ENCODE assay signal across 8 cellular contexts in genomic region chr10:97914837-97915211, GRCh38.
DNase-seq lines count a peak whose midpoint lies in the region; ATAC-seq lines count a peak whose summit lies in the region.

No MANE protein-coding gene starts in this region.

- DNase-seq in ELF-1 (ENCODE audit: low read depth, low spot score) (peak; percentile 88), NCI-H345 (lab: John Stamatoyannopoulos, UW) (peak; percentile 59), cerebellar nuclear complex (lab: John Stamatoyannopoulos, UW) (peak; percentile 30 to 47), left kidney (ENCODE audit: low read depth, low spot score) (peak; percentile 87), mesenteric fat pad (ENCODE audit: low spot score) (no peak)
- DNase-seq in activated CD4-positive, alpha-beta T cell treated with anti-CD3 and anti-CD28 coated beads for 4 hours, result peak; percentile 65 to 72
- DNase-seq in stimulated activated CD4-positive, alpha-beta T cell treated with anti-CD3 and anti-CD28 coated beads, Interleukin-4, amount 100 ng/mL, for 24 hours, result peak; percentile 82

- ATAC-seq in HG02798 (IDR thresholded peaks at IDR 0.05; ENCODE audit: poor library complexity, unreplicated experiment), result peak; percentile 79
